Comparison of ENCODE assay signal across 19 cellular contexts in genomic region chr4:14336656-14337055, GRCh38.
"Had no signal": no experiment of that assay in that cellular context is flagged by ENCODE, and none has a peak within 500 bp of the region (broad histone marks: within the 10 kb centered on the region; RNA-seq: fewer than 3 reads in every experiment).

No MANE protein-coding gene starts in this region.

- H3K27me3 ChIP-seq: hepatocyte, right lobe of liver, tibial nerve, vagina had no signal

- H3K4me1 ChIP-seq: right lobe of liver, tibial nerve, vagina had no signal

- H3K36me3 ChIP-seq: right lobe of liver, tibial nerve, vagina had no signal

- H3K4me3 ChIP-seq: hepatocyte, right lobe of liver, smooth muscle cell, tibial nerve, vagina had no signal

- DNase-seq: activated CD4-positive, CD25-positive, alpha-beta regulatory T cell treated with anti-CD3 and anti-CD28 coated beads, Interleukin-2, amount 50 U/mL, for 72 hours; activated naive CD4-positive, alpha-beta T cell treated with anti-CD3 and anti-CD28 coated beads for 36 hours; activated naive CD8-positive, alpha-beta T cell treated with anti-CD3 and anti-CD28 coated beads, Interleukin-2, amount 50 U/mL, for 24 hours; aorta; erythroblast; kidney; left ventricle myocardium superior; mesendoderm; nucleus accumbens; right lobe of liver; stimulated activated CD4-positive, alpha-beta T cell treated with anti-CD3 and anti-CD28 coated beads, Interleukin-4, amount 100 ng/mL, for 4 hours; stimulated activated CD8-positive, alpha-beta memory T cell treated with anti-CD3 and anti-CD28 coated beads, Interleukin-4, amount 100 ng/mL, for 48 hours; stimulated activated naive CD4-positive, alpha-beta T cell treated with Interleukin-2 at 50 U/mL for 16 hours; substantia nigra; T1000 had no signal

- FAIRE-seq: kidney had no signal

- H3K27ac ChIP-seq: hepatocyte, right lobe of liver, tibial nerve, vagina had no signal

- ATAC-seq: activated naive CD8-positive, alpha-beta T cell treated with anti-CD3 and anti-CD28 coated beads, Interleukin-2, amount 50 U/mL, for 24 hours; right lobe of liver had no signal

- H3K9me3 ChIP-seq: right lobe of liver, tibial nerve, vagina had no signal
